In genomic region chr10:59181668-59182067, GRCh38 we compare ENCODE assay signal across 8 cellular contexts. TPM values are rescaled to one million over a fixed set of nuclear protein-coding genes. Genes with fewer than 3 reads are reported as not detected.
DNase-seq lines count a peak whose midpoint lies in the region; ATAC-seq and TF ChIP-seq lines count a peak whose summit lies in the region.

No MANE protein-coding gene starts in this region.

- H3K36me3 ChIP-seq in Caco-2 (ENCODE audit: control insufficient read depth, insufficient read depth, low read length) = no peaks in the 10 kb centered on the region

- peak; percentile 51 to 78 for DNase-seq in Caco-2
- peak; percentile 10 for DNase-seq in NCI-H1092 (lab: John Stamatoyannopoulos, UW)
- peak; percentile 24 for DNase-seq in amniotic stem cell (lab: John Stamatoyannopoulos, UW)
- DNase-seq in islet precursor cell = peak; percentile 50
- DNase-seq in activated CD8-positive, alpha-beta memory T cell treated with anti-CD3 and anti-CD28 coated beads, Interleukin-2, amount 50 U/mL, for 4 hours = no peak

- no peaks in the 10 kb centered on the region for H3K9me3 Mint-ChIP-seq in Caco-2 (ENCODE audit: unreplicated experiment)

- no peak overlapping the region for H3K27ac Mint-ChIP-seq in Caco-2 (ENCODE audit: unreplicated experiment)

- H3K4me1 ChIP-seq in Caco-2 = peaks cover 4% of the 10 kb centered on the region; the same call in 1 of the 2 replicates

- POLR2A ChIA-PET in Caco-2 (lab: Charles Lee) = no interaction called here

- H3K4me3 ChIP-seq in Caco-2 (ENCODE audit: low read depth, low read length) = no peak overlapping the region

- peaks cover 15% of the 10 kb centered on the region for H3K36me3 Mint-ChIP-seq in Caco-2 (ENCODE audit: insufficient read depth, unreplicated experiment)

- ATAC-seq in GM21360 (IDR thresholded peaks at IDR 0.05; ENCODE audit: unreplicated experiment) (peak; percentile 68), HG03045 (IDR thresholded peaks at IDR 0.05; ENCODE audit: unreplicated experiment) (no peak), HG03571 (IDR thresholded peaks at IDR 0.05; ENCODE audit: unreplicated experiment) (no peak)

- no peaks in the 10 kb centered on the region; the same call in 1 of the 2 replicates for H3K9me3 ChIP-seq in Caco-2

- no peaks in the 10 kb centered on the region for H3K27me3 Mint-ChIP-seq in Caco-2 (ENCODE audit: insufficient read depth, unreplicated experiment)

- TF ChIP-seq CTCF in Caco-2 (IDR thresholded peaks at IDR 0.05; ENCODE audit: insufficient read depth in 1 of 2, low read depth in 1 of 2, low read length in 1 of 2, severe bottlenecking in 1 of 2, unreplicated experiment in 1 of 2) = peak; percentile 87 to 89

- no peak overlapping the region for H3K4me3 Mint-ChIP-seq in Caco-2 (ENCODE audit: unreplicated experiment)

- CTCF ChIA-PET in Caco-2 (lab: Charles Lee) = interaction anchor here (2.8 kb wide), 1 partner anchor 230 kb away, joined by 15 read pairs; no protein-coding TSS in a partner anchor

- no peaks in the 10 kb centered on the region for H3K27me3 ChIP-seq in Caco-2 (replicated peaks; ENCODE audit: control insufficient read depth, insufficient read depth, low read length)

- BruUV-seq in Caco-2 (replicated peaks; lab: Mats Ljungman, UMichigan) = no TSS peak

- intact Hi-C loops in Caco-2 (cut with micrococcal nuclease; ENCODE audit: unreplicated experiment) = loop anchor here (1.0 to 2.0 kb wide), 5 partner anchors 229 to 767 kb away; no protein-coding TSS in a partner anchor

- H3K4me1 Mint-ChIP-seq in Caco-2 (ENCODE audit: low read depth, unreplicated experiment) = peaks cover 7% of the 10 kb centered on the region

RNA-seq across cellular contexts. Expression of gene PHYHIPL, which starts 5.2 kb away (rescaled TPM):
- 48.1 and 50.2 TPM in 2 replicates for total RNA-seq in Caco-2 (2022)
